ENCODE assay signal across 2 cellular contexts in the genomic region with DNA sequence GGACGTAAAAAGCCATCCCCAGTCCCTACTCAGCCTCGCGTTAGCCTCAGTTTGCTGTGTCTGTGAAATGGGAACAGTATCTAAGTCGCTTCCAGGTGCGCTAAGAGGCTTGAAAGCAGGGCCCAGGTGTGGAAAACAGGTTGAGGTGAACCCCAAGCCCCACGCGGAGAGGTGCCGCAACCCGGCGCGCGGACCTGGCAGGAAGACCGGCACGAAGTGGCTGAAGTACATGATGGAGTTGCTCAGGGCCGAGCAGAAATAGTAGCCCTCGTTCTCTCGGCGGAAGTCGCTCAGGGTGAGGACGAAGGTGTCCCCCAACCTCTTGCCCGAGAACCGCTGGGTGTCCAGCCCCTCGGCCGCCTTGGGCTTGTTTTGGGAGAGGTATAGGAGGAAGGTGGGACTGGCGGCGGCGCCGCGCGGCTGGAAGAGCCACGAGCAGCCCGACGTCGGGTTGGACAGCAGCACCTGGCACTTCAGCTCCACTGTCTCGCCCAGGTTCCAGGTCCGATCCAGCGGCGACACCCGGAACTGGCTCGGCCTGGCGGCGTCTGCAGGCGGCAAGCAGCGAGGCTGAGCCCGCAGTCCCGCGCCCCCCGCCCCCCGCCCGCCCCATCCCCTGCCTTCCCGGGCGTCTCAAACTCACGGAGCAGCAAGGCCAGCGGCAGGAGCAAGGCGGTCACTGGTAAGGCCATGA.
TF ChIP-seq lines count a peak whose summit lies in the region.

No MANE protein-coding gene starts in this region.

TF ChIP-seq in A549, 52 proteins besides CTCF, POLR2A, EP300 and RAD21:
- TF ChIP-seq RARB (CRISPR knock-in tag; IDR thresholded peaks at IDR 0.05) (no peak), ZFP36 (IDR thresholded peaks at IDR 0.05; ENCODE audit: borderline replicate concordance, partially characterized antibody) (no peak), ZNF302 (CRISPR knock-in tag; IDR thresholded peaks at IDR 0.05) (no peak), FOXS1 (CRISPR knock-in tag; IDR thresholded peaks at IDR 0.05) (no peak), FOSL2 (IDR thresholded peaks at IDR 0.05) (no peak), FOSL2 (CRISPR knock-in tag; IDR thresholded peaks at IDR 0.05) (no peak), RCOR1 (IDR thresholded peaks at IDR 0.05; ENCODE audit: low read depth, low read length) (no peak), EHMT2 (IDR thresholded peaks at IDR 0.05; ENCODE audit: low read depth) (no peak), HOXB13 (CRISPR knock-in tag; IDR thresholded peaks at IDR 0.05; ENCODE audit: low read depth) (no peak), POLR2AphosphoS2 (conservative IDR thresholded peaks at IDR 0.05; ENCODE audit: low read length) (no peak), TP53 (CRISPR knock-in tag; IDR thresholded peaks at IDR 0.05) (no peak), NFE2L2 (conservative IDR thresholded peaks at IDR 0.05; ENCODE audit: low read length) (no peak), KDM1A (IDR thresholded peaks at IDR 0.05; ENCODE audit: low read depth) (no peak), CEBPB (IDR thresholded peaks at IDR 0.05) (no peak)
- TF ChIP-seq, protein P1, sequence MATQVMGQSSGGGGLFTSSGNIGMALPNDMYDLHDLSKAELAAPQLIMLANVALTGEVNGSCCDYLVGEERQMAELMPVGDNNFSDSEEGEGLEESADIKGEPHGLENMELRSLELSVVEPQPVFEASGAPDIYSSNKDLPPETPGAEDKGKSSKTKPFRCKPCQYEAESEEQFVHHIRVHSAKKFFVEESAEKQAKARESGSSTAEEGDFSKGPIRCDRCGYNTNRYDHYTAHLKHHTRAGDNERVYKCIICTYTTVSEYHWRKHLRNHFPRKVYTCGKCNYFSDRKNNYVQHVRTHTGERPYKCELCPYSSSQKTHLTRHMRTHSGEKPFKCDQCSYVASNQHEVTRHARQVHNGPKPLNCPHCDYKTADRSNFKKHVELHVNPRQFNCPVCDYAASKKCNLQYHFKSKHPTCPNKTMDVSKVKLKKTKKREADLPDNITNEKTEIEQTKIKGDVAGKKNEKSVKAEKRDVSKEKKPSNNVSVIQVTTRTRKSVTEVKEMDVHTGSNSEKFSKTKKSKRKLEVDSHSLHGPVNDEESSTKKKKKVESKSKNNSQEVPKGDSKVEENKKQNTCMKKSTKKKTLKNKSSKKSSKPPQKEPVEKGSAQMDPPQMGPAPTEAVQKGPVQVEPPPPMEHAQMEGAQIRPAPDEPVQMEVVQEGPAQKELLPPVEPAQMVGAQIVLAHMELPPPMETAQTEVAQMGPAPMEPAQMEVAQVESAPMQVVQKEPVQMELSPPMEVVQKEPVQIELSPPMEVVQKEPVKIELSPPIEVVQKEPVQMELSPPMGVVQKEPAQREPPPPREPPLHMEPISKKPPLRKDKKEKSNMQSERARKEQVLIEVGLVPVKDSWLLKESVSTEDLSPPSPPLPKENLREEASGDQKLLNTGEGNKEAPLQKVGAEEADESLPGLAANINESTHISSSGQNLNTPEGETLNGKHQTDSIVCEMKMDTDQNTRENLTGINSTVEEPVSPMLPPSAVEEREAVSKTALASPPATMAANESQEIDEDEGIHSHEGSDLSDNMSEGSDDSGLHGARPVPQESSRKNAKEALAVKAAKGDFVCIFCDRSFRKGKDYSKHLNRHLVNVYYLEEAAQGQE (IDR thresholded peaks at IDR 0.05), result no peak

TF ChIP-seq in K562, 482 proteins besides CTCF, POLR2A, EP300 and RAD21:
- TF ChIP-seq ZFX (CRISPR knock-in tag; IDR thresholded peaks at IDR 0.05) (no peak), FOXA3 (CRISPR knock-in tag; conservative IDR thresholded peaks at IDR 0.05 in 1 of 2, IDR thresholded peaks at IDR 0.05 in 1 of 2) (no peak), ZFPM2 (CRISPR knock-in tag; IDR thresholded peaks at IDR 0.05) (no peak), BCOR (IDR thresholded peaks at IDR 0.05) (0 out of 2 replicates have a peak, but pooled peaks have one; percentile 24), ZNF224 (CRISPR knock-in tag; IDR thresholded peaks at IDR 0.05) (no peak), JUN (IDR thresholded peaks at IDR 0.05; ENCODE audit: borderline replicate concordance, low read depth, low read length) (no peak), JUN (CRISPR knock-in tag; IDR thresholded peaks at IDR 0.05; ENCODE audit: borderline replicate concordance) (no peak), RBM25 (IDR thresholded peaks at IDR 0.05; ENCODE audit: low read depth, low read length, severe bottlenecking) (peak; percentile 57), CHD2 (IDR thresholded peaks at IDR 0.05; ENCODE audit: low read depth, low read length) (no peak), HNRNPK (IDR thresholded peaks at IDR 0.05; ENCODE audit: low read depth, low read length, poor library complexity, severe bottlenecking) (no peak)
- TF ChIP-seq, protein P2, sequence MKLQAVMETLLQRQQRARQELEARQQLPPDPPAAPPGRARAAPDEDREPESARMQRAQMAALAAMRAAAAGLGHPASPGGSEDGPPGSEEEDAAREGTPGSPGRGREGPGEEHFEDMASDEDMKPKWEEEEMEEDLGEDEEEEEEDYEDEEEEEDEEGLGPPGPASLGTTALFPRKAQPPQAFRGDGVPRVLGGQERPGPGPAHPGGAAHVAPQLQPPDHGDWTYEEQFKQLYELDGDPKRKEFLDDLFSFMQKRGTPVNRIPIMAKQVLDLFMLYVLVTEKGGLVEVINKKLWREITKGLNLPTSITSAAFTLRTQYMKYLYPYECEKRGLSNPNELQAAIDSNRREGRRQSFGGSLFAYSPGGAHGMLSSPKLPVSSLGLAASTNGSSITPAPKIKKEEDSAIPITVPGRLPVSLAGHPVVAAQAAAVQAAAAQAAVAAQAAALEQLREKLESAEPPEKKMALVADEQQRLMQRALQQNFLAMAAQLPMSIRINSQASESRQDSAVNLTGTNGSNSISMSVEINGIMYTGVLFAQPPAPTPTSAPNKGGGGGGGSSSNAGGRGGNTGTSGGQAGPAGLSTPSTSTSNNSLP (IDR thresholded peaks at IDR 0.05; ENCODE audit: borderline replicate concordance, low read depth, low read length), result no peak
- TF ChIP-seq, protein P3, sequence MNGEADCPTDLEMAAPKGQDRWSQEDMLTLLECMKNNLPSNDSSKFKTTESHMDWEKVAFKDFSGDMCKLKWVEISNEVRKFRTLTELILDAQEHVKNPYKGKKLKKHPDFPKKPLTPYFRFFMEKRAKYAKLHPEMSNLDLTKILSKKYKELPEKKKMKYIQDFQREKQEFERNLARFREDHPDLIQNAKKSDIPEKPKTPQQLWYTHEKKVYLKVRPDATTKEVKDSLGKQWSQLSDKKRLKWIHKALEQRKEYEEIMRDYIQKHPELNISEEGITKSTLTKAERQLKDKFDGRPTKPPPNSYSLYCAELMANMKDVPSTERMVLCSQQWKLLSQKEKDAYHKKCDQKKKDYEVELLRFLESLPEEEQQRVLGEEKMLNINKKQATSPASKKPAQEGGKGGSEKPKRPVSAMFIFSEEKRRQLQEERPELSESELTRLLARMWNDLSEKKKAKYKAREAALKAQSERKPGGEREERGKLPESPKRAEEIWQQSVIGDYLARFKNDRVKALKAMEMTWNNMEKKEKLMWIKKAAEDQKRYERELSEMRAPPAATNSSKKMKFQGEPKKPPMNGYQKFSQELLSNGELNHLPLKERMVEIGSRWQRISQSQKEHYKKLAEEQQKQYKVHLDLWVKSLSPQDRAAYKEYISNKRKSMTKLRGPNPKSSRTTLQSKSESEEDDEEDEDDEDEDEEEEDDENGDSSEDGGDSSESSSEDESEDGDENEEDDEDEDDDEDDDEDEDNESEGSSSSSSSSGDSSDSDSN (IDR thresholded peaks at IDR 0.05; ENCODE audit: borderline replicate concordance in 1 of 2, low read depth in 2 of 2, low read length in 2 of 2), result no peak
- TF ChIP-seq, protein P4, sequence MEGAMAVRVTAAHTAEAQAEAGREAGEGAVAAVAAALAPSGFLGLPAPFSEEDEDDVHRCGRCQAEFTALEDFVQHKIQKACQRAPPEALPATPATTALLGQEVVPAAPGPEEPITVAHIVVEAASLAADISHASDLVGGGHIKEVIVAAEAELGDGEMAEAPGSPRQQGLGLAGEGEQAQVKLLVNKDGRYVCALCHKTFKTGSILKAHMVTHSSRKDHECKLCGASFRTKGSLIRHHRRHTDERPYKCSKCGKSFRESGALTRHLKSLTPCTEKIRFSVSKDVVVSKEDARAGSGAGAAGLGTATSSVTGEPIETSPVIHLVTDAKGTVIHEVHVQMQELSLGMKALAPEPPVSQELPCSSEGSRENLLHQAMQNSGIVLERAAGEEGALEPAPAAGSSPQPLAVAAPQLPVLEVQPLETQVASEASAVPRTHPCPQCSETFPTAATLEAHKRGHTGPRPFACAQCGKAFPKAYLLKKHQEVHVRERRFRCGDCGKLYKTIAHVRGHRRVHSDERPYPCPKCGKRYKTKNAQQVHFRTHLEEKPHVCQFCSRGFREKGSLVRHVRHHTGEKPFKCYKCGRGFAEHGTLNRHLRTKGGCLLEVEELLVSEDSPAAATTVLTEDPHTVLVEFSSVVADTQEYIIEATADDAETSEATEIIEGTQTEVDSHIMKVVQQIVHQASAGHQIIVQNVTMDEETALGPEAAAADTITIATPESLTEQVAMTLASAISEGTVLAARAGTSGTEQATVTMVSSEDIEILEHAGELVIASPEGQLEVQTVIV (CRISPR knock-in tag; IDR thresholded peaks at IDR 0.05; ENCODE audit: borderline replicate concordance), result no peak
